Comparison of ENCODE assay signal across 16 cellular contexts in genomic region chr11:85115798-85116197, GRCh38.
DNase-seq lines count a peak whose midpoint lies in the region; ATAC-seq, FAIRE-seq and TF ChIP-seq lines count a peak whose summit lies in the region.
"Had no signal": no experiment of that assay in that cellular context is flagged by ENCODE, and none has a peak within 500 bp of the region (broad histone marks: within the 10 kb centered on the region; RNA-seq: fewer than 3 reads in every experiment).

No MANE protein-coding gene starts in this region.

- no peak overlapping the region for H2AFZ ChIP-seq in astrocyte (ENCODE audit: low read depth, low read length)

- DNase-seq in DMS53 treated with DMSO at 0.1 percent for 48 hours (lab: John Stamatoyannopoulos, UW; ENCODE audit: unreplicated experiment): peak; percentile 74
- DNase-seq in astrocyte (ENCODE audit: low read depth): peak; percentile 4
- DNase-seq in kidney tubule cell (ENCODE audit: low spot score): peak; percentile 35
- DNase-seq in NCI-H2196 treated with DMSO at 0.1 percent for 48 hours (lab: John Stamatoyannopoulos, UW; ENCODE audit: unreplicated experiment): no peak
- DNase-seq in HuH-7 (ENCODE audit: low spot score): no peak
- DNase-seq: BE2C; CD4-positive, alpha-beta memory T cell; DMS153 had no signal

- H3K36me3 Mint-ChIP-seq in astrocyte (ENCODE audit: low read depth, unreplicated experiment): no peaks in the 10 kb centered on the region
- H3K36me3 Mint-ChIP-seq: CD4-positive, alpha-beta memory T cell had no signal

- H3K27me3 ChIP-seq in astrocyte (ENCODE audit: insufficient read depth, low read length): no peaks in the 10 kb centered on the region
- H3K27me3 ChIP-seq: BE2C had no signal

- no peak overlapping the region for H3K4me3 Mint-ChIP-seq in astrocyte (ENCODE audit: unreplicated experiment)
- H3K4me3 Mint-ChIP-seq: CD4-positive, alpha-beta memory T cell had no signal

- H3K4me1 Mint-ChIP-seq in astrocyte (ENCODE audit: low read depth, unreplicated experiment): peaks cover 22% of the 10 kb centered on the region
- H3K4me1 Mint-ChIP-seq: CD4-positive, alpha-beta memory T cell had no signal

- TF ChIP-seq CTCF in astrocyte (IDR thresholded peaks at IDR 0.05; ENCODE audit: insufficient read depth, low read depth, low read length): no peak

- peak overlapping the region; percentile 15 for H3K27ac Mint-ChIP-seq in astrocyte (ENCODE audit: unreplicated experiment)
- H3K27ac Mint-ChIP-seq: CD4-positive, alpha-beta memory T cell had no signal

- peaks cover 9% of the 10 kb centered on the region for H3K4me1 ChIP-seq in astrocyte (ENCODE audit: insufficient read depth, low read length)
- H3K4me1 ChIP-seq: BE2C had no signal

- no peak for FAIRE-seq in astrocyte (lab: Jason Lieb, UNC)
- FAIRE-seq: A204.1, D721Med, H1 had no signal

- H3K9me3 Mint-ChIP-seq in astrocyte (ENCODE audit: unreplicated experiment): no peaks in the 10 kb centered on the region

- no peaks in the 10 kb centered on the region for H3K9me3 ChIP-seq in astrocyte (ENCODE audit: insufficient read depth, low read depth, low read length)
- H3K9me3 ChIP-seq: BE2C, HAP-1 had no signal

- ATAC-seq in HG03432 (IDR thresholded peaks at IDR 0.05; ENCODE audit: unreplicated experiment) (no peak), HG02642 (IDR thresholded peaks at IDR 0.05; ENCODE audit: poor library complexity, unreplicated experiment) (no peak)

- no peak overlapping the region for H3K9ac ChIP-seq in astrocyte (ENCODE audit: low read length)

- no peaks in the 10 kb centered on the region for H3K79me2 ChIP-seq in astrocyte (ENCODE audit: insufficient read depth, low read length)

- H3K36me3 ChIP-seq in astrocyte (ENCODE audit: insufficient read depth, low read length): no peaks in the 10 kb centered on the region
- H3K36me3 ChIP-seq: BE2C, HAP-1 had no signal

- H3K4me3 ChIP-seq in astrocyte (ENCODE audit: insufficient read depth, low read depth, low read length): no peak overlapping the region
- H3K4me3 ChIP-seq: HAP-1 had no signal

- H3K4me2 ChIP-seq in astrocyte (ENCODE audit: low read length): peak overlapping the region; percentile 8

- no peaks in the 10 kb centered on the region for H4K20me1 ChIP-seq in astrocyte (ENCODE audit: insufficient read depth, low read length)

- no peak overlapping the region for H3K27ac ChIP-seq in astrocyte (ENCODE audit: low read depth, low read length)
- H3K27ac ChIP-seq: C4-2B, HL-60 had no signal

- H3K27me3 Mint-ChIP-seq in astrocyte (ENCODE audit: low read depth, unreplicated experiment): no peaks in the 10 kb centered on the region
- H3K27me3 Mint-ChIP-seq: CD4-positive, alpha-beta memory T cell had no signal

Comparison
In these comparisons a context has a peak if more than half of its experiments do, and no peak if none do; other contexts are left out.
1. DNase-seq: peak in DMS53 treated with DMSO at 0.1 percent for 48 hours (single experiment), astrocyte (single experiment) and kidney tubule cell (single experiment); none in NCI-H2196 treated with DMSO at 0.1 percent for 48 hours (single experiment) and HuH-7 (single experiment).